Comparison of ENCODE assay signal across 25 cellular contexts in the genomic region with DNA sequence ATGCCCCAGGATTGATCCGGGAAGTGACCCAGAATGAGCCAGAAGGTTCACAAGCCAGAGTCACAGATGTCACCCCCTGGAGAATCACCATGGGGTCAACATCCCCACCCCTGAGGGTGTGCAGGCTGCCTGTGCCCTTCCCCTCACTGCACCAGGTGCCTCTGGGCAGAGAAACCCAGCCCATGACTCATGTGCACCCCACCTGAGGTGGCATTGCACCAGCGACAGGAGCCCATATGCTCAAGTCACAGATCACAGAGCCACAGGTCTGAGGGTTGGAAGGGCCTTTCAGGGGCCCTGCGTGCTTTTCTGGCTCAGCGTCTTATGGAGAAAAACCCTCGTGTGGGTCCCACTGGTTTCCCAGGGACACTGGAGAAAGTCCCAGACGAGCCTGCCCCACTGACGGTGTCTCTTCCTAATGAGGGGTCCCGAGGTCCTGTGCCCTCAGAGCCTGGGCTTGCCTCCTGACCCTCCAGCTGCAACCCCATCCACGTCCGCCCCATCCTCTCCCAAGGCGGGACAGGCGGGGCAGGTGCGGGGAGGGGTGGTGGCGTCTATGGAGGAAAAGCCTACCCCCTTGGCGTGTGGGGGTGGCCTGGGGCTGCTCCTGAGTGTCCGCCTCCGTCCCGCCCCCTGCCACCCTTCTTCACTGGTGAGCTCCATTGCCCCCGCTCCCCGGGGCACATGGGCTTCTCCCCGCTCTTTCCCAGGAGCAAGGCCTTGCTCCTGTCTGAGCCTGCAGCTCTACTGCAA.
"Had no signal": no experiment of that assay in that cellular context is flagged by ENCODE, and none has a peak within 500 bp of the region (broad histone marks: within the 10 kb centered on the region; RNA-seq: fewer than 3 reads in every experiment).

No MANE protein-coding gene starts in this region.

- DNase-seq: dorsolateral prefrontal cortex; effector CD4-positive, alpha-beta T cell; foreskin fibroblast; gastrocnemius medialis; head of caudate nucleus; kidney; mesendoderm; midbrain; naive thymus-derived CD4-positive, alpha-beta T cell; occipital lobe; right lobe of liver; small intestine; stimulated activated CD4-positive, alpha-beta T cell treated with anti-CD3 and anti-CD28 coated beads, Interleukin-15, amount 100 ng/mL, for 24 hours; stimulated activated CD4-positive, alpha-beta T cell treated with anti-CD3 and anti-CD28 coated beads, Interleukin-2, amount 100 ng/mL, for 48 hours; stimulated activated CD8-positive, alpha-beta memory T cell treated with anti-CD3 and anti-CD28 coated beads, Interleukin-4, amount 100 ng/mL, for 48 hours; stimulated activated naive CD4-positive, alpha-beta T cell treated with Interleukin-2 at 50 U/mL for 16 hours; upper lobe of left lung had no signal

- ATAC-seq: left lobe of liver; naive thymus-derived CD4-positive, alpha-beta T cell; right lobe of liver had no signal

- H3K9ac ChIP-seq: parathyroid adenoma had no signal

- H3K27ac Mint-ChIP-seq: progenitor cell of endocrine pancreas had no signal

- H3K4me1 ChIP-seq: gastrocnemius medialis, parathyroid adenoma, right lobe of liver had no signal

- H3K79me2 ChIP-seq: parathyroid adenoma had no signal

- H3K27me3 Mint-ChIP-seq: naive thymus-derived CD4-positive, alpha-beta T cell; progenitor cell of endocrine pancreas had no signal

- H3K27me3 ChIP-seq: dorsolateral prefrontal cortex, gastrocnemius medialis, right lobe of liver, tibial nerve, upper lobe of left lung had no signal

- H3K9me3 Mint-ChIP-seq: naive thymus-derived CD4-positive, alpha-beta T cell; nephron had no signal

- H3K9me3 ChIP-seq: gastrocnemius medialis, right lobe of liver, thoracic aorta, tibial nerve, upper lobe of left lung had no signal

- FAIRE-seq: colon, kidney, small intestine, urothelium cell line had no signal

- H3K4me3 ChIP-seq: dorsolateral prefrontal cortex, gastrocnemius medialis, right lobe of liver, thoracic aorta, tibial nerve, upper lobe of left lung had no signal

- H3K27ac ChIP-seq: dorsolateral prefrontal cortex, parathyroid adenoma, right lobe of liver, thoracic aorta had no signal

- H3K4me1 Mint-ChIP-seq: naive thymus-derived CD4-positive, alpha-beta T cell had no signal

- H3K4me3 Mint-ChIP-seq: naive thymus-derived CD4-positive, alpha-beta T cell; nephron had no signal

- H2AFZ ChIP-seq: parathyroid adenoma had no signal
